ENCODE assay signal across 11 cellular contexts in the genomic region with DNA sequence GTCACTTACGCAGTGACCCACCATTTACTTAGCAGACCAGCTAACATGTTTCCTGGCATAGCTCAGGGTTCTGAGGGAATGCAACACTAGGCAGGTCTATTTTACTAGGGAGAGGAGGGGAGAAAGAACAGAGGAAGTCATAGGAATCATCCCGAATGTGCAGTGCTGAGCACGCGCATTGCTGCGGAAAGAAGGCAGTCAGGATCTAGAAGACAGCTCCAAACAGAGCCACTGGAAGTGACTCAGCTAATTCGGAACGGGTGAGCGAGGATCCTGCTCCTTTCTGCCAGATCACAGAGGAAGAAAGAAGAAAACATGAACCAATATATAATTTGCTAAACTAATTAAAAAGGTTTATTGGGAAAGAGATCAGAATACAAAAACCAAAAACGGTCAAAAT.
A peak's percentile ranks its signal among the peaks of the same experiment; 100 is the strongest.
DNase-seq lines count a peak whose midpoint lies in the region; ATAC-seq and TF ChIP-seq lines count a peak whose summit lies in the region.
"Had no signal": no experiment of that assay in that cellular context is flagged by ENCODE, and none has a peak within 500 bp of the region (broad histone marks: within the 10 kb centered on the region; RNA-seq: fewer than 3 reads in every experiment).

No MANE protein-coding gene starts in this region.

- peak overlapping the region; percentile 14 for H3K4me2 ChIP-seq in smooth muscle cell

- H3K4me1 ChIP-seq in smooth muscle cell (ENCODE audit: low read depth), result no peaks in the 10 kb centered on the region
- H3K4me1 ChIP-seq: Caco-2 had no signal

- DNase-seq in UCSD-AML1 (lab: John Stamatoyannopoulos, UW; ENCODE audit: unreplicated experiment) (peak; percentile 4), islet precursor cell (peak; percentile 80), smooth muscle cell (lab: John Stamatoyannopoulos, UW; ENCODE audit: unreplicated experiment) (no peak), NCI-H1105 (lab: John Stamatoyannopoulos, UW) (no peak)
- DNase-seq in stimulated activated CD4-positive, alpha-beta T cell treated with anti-CD3 and anti-CD28 coated beads, Interleukin-4, amount 100 ng/mL, for 4 hours, result no peak
- DNase-seq: Caco-2; CD8-positive, alpha-beta T cell; GOT3 had no signal

- H3K9me3 ChIP-seq in smooth muscle cell (replicated peaks; ENCODE audit: low read depth), result no peaks in the 10 kb centered on the region
- H3K9me3 ChIP-seq: Caco-2, HAP-1 had no signal

- H3K9ac ChIP-seq in smooth muscle cell (ENCODE audit: low read depth), result no peak overlapping the region

- no peak for ATAC-seq in HG02623 (IDR thresholded peaks at IDR 0.05; ENCODE audit: unreplicated experiment)
- ATAC-seq: CD8-positive, alpha-beta T cell; HepG2 had no signal

- no peak for TF ChIP-seq CTCF in smooth muscle cell (IDR thresholded peaks at IDR 0.05; ENCODE audit: borderline replicate concordance, insufficient read depth, poor library complexity, severe bottlenecking)

- H3K36me3 ChIP-seq in smooth muscle cell (ENCODE audit: low read depth), result no peaks in the 10 kb centered on the region
- H3K36me3 ChIP-seq: HAP-1 had no signal

- H3F3A ChIP-seq in smooth muscle cell (ENCODE audit: low read depth), result no peaks in the 10 kb centered on the region

- peak overlapping the region; percentile 34 for H2AFZ ChIP-seq in smooth muscle cell (ENCODE audit: low read depth)

- H3K27ac ChIP-seq in smooth muscle cell (ENCODE audit: low read depth), result peak overlapping the region; percentile 29

- H3K27me3 ChIP-seq in smooth muscle cell (ENCODE audit: low read depth), result no peaks in the 10 kb centered on the region

- WGBS in smooth muscle cell (ENCODE audit: low lambda C conversion rate), result 47% methylated on average over 9 of the region's 9 CpGs

- no peaks in the 10 kb centered on the region for H4K20me1 ChIP-seq in smooth muscle cell (ENCODE audit: low read depth)

- no peak overlapping the region for H3K4me3 ChIP-seq in smooth muscle cell
- H3K4me3 ChIP-seq: HAP-1 had no signal

- no peaks in the 10 kb centered on the region for H3K79me2 ChIP-seq in smooth muscle cell (ENCODE audit: low read depth)

Comparison
In these comparisons a context has a peak if more than half of its experiments do, and no peak if none do; other contexts are left out.
1. DNase-seq: peak in UCSD-AML1 (single experiment) and islet precursor cell (single experiment); none in smooth muscle cell (single experiment), stimulated activated CD4-positive, alpha-beta T cell treated with anti-CD3 and anti-CD28 coated beads, Interleukin-4, amount 100 ng/mL, for 4 hours (0 of 2) and NCI-H1105 (single experiment).